1 cellular context compared by ENCODE assay signal in the genomic region with DNA sequence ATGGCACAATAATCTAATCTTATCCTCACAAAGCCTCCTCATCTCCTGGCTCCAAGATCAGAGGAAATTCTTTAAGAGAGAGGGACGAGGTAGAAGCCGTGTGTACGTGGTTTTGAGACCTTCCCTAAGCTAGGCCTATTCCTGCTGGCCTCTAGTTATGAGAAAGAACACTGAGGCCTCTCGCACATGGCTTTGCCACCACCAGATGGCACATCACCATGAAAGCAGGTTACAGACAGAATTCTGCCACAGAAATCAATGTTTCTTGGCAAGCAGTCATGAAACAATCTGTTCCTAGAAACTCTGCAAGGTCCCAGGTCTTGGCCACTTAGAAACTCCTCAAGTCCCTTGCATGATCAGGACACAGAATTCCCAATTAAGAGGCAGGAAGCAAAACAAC.
TF ChIP-seq lines count a peak whose summit lies in the region.

No MANE protein-coding gene starts in this region.

TF ChIP-seq in GM12878, 131 proteins besides CTCF, POLR2A, EP300 and RAD21:
- TF ChIP-seq SMC3 (IDR thresholded peaks at IDR 0.05; ENCODE audit: borderline replicate concordance, low read length) (peak; percentile 47; the same call in 1 of the 2 replicates), ZNF274 (IDR thresholded peaks at IDR 0.05; ENCODE audit: insufficient read depth, insufficient read length) (no peak)
- TF ChIP-seq, protein P1, sequence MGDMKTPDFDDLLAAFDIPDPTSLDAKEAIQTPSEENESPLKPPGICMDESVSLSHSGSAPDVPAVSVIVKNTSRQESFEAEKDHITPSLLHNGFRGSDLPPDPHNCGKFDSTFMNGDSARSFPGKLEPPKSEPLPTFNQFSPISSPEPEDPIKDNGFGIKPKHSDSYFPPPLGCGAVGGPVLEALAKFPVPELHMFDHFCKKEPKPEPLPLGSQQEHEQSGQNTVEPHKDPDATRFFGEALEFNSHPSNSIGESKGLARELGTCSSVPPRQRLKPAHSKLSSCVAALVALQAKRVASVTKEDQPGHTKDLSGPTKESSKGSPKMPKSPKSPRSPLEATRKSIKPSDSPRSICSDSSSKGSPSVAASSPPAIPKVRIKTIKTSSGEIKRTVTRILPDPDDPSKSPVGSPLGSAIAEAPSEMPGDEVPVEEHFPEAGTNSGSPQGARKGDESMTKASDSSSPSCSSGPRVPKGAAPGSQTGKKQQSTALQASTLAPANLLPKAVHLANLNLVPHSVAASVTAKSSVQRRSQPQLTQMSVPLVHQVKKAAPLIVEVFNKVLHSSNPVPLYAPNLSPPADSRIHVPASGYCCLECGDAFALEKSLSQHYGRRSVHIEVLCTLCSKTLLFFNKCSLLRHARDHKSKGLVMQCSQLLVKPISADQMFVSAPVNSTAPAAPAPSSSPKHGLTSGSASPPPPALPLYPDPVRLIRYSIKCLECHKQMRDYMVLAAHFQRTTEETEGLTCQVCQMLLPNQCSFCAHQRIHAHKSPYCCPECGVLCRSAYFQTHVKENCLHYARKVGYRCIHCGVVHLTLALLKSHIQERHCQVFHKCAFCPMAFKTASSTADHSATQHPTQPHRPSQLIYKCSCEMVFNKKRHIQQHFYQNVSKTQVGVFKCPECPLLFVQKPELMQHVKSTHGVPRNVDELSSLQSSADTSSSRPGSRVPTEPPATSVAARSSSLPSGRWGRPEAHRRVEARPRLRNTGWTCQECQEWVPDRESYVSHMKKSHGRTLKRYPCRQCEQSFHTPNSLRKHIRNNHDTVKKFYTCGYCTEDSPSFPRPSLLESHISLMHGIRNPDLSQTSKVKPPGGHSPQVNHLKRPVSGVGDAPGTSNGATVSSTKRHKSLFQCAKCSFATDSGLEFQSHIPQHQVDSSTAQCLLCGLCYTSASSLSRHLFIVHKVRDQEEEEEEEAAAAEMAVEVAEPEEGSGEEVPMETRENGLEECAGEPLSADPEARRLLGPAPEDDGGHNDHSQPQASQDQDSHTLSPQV (IDR thresholded peaks at IDR 0.05), result no peak
TF ChIP-seq in GM12878: peak in this region for 1.
